14 cellular contexts compared by ENCODE assay signal in genomic region chr6:4781426-4781825, GRCh38. TPM values are rescaled to one million over a fixed set of nuclear protein-coding genes. Genes with fewer than 3 reads are reported as not detected.
DNase-seq lines count a peak whose midpoint lies in the region; ATAC-seq, FAIRE-seq and TF ChIP-seq lines count a peak whose summit lies in the region.
"Had no signal": no experiment of that assay in that cellular context is flagged by ENCODE, and none has a peak within 500 bp of the region (broad histone marks: within the 10 kb centered on the region; RNA-seq: fewer than 3 reads in every experiment).

No MANE protein-coding gene starts in this region.

- H3K4me2 ChIP-seq in Karpas-422 (ENCODE audit: low read depth, low read length, poor library complexity, severe bottlenecking) (no peak overlapping the region), HepG2 (ENCODE audit: low read depth, low read length) (no peak overlapping the region)

- H3K27me3 Mint-ChIP-seq in activated naive CD8-positive, alpha-beta T cell, result no peaks in the 10 kb centered on the region
- H3K27me3 Mint-ChIP-seq in activated naive CD8-positive, alpha-beta T cell treated with anti-CD3 and anti-CD28 coated beads, Interleukin-2, amount 50 U/mL, for 24 hours, result no peaks in the 10 kb centered on the region
- H3K27me3 Mint-ChIP-seq in chondrocyte (ENCODE audit: low read depth), result no peaks in the 10 kb centered on the region
- H3K27me3 Mint-ChIP-seq: T-cell had no signal

- no peak for DNase-seq in activated naive CD8-positive, alpha-beta T cell treated with anti-CD3 and anti-CD28 coated beads, Interleukin-2, amount 50 U/mL, for 24 hours
- DNase-seq in chondrocyte (ENCODE audit: low spot score) (no peak), Karpas-422 (no peak), HepG2 (ENCODE audit: low spot score) (no peak), caudate nucleus (lab: John Stamatoyannopoulos, UW) (no peak)
- DNase-seq: activated CD4-positive, alpha-beta T cell treated with anti-CD3 and anti-CD28 coated beads for 4 hours; effector CD8-positive, alpha-beta T cell; NCI-H1092 treated with DMSO at 0.1 percent for 48 hours; NCI-H345; T-cell had no signal

- H3K9ac ChIP-seq in Karpas-422 (ENCODE audit: low read length) (no peak overlapping the region), HepG2 (ENCODE audit: insufficient read depth, low read depth, low read length) (no peak overlapping the region)
- H3K9ac ChIP-seq: parathyroid adenoma had no signal

- H3K9me2 ChIP-seq in Karpas-422 (replicated peaks; ENCODE audit: insufficient read depth, low read length), result no peaks in the 10 kb centered on the region

- H3K4me3 ChIP-seq in Karpas-422 (ENCODE audit: low read length) (no peak overlapping the region), HepG2 (replicated peaks in 1 of 3; ENCODE audit: insufficient read depth in 1 of 3, low read depth in 2 of 3, low read length in 3 of 3) (no peak overlapping the region)

- no peak for ATAC-seq in activated naive CD8-positive, alpha-beta T cell treated with anti-CD3 and anti-CD28 coated beads, Interleukin-2, amount 50 U/mL, for 24 hours
- peak; percentile 43 for ATAC-seq in HG03432 (IDR thresholded peaks at IDR 0.05; ENCODE audit: unreplicated experiment)
- no peak for ATAC-seq in HepG2
- ATAC-seq in HG03095 (IDR thresholded peaks at IDR 0.05; ENCODE audit: unreplicated experiment), result no peak

- H3K4me1 Mint-ChIP-seq in activated naive CD8-positive, alpha-beta T cell (ENCODE audit: low read depth), result peaks cover 81% of the 10 kb centered on the region
- peaks cover 69% of the 10 kb centered on the region for H3K4me1 Mint-ChIP-seq in activated naive CD8-positive, alpha-beta T cell treated with anti-CD3 and anti-CD28 coated beads, Interleukin-2, amount 50 U/mL, for 24 hours
- H3K4me1 Mint-ChIP-seq in chondrocyte (ENCODE audit: low read depth), result peaks cover 55% of the 10 kb centered on the region

- H3K27ac Mint-ChIP-seq in activated naive CD8-positive, alpha-beta T cell, result no peak overlapping the region
- no peak overlapping the region for H3K27ac Mint-ChIP-seq in activated naive CD8-positive, alpha-beta T cell treated with anti-CD3 and anti-CD28 coated beads, Interleukin-2, amount 50 U/mL, for 24 hours
- peak overlapping the region; percentile 23 for H3K27ac Mint-ChIP-seq in chondrocyte (ENCODE audit: unreplicated experiment)
- H3K27ac Mint-ChIP-seq: T-cell had no signal

- 94% methylated on average over 4 of the region's 4 CpGs for WGBS in HepG2 (ENCODE audit: low lambda C conversion rate)

- H2AFZ ChIP-seq in Karpas-422 (ENCODE audit: low read length), result no peak overlapping the region
- no peak overlapping the region for H2AFZ ChIP-seq in HepG2 (ENCODE audit: low read length)
- H2AFZ ChIP-seq: parathyroid adenoma had no signal

- H3K36me3 ChIP-seq in Karpas-422 (ENCODE audit: insufficient read depth, low read length), result no peaks in the 10 kb centered on the region
- no peaks in the 10 kb centered on the region for H3K36me3 ChIP-seq in HepG2 (replicated peaks in 1 of 2; ENCODE audit: control insufficient read depth in 1 of 2, insufficient read depth in 2 of 2, low read length in 2 of 2)

- H4K20me1 ChIP-seq in Karpas-422 (ENCODE audit: insufficient read depth, low read depth, low read length) (peaks cover 15% of the 10 kb centered on the region; the same call in 1 of the 2 replicates), HepG2 (ENCODE audit: insufficient read depth, low read length) (peaks cover 4% of the 10 kb centered on the region)

- CTCF ChIA-PET in HepG2 (lab: Yijun Ruan, JAX; ENCODE audit: low intra/inter-chr PET ratio, low total read pairs), result no interaction called here

- H3K9me3 Mint-ChIP-seq in activated naive CD8-positive, alpha-beta T cell (ENCODE audit: low read depth), result peaks cover 13% of the 10 kb centered on the region
- H3K9me3 Mint-ChIP-seq in activated naive CD8-positive, alpha-beta T cell treated with anti-CD3 and anti-CD28 coated beads, Interleukin-2, amount 50 U/mL, for 24 hours, result peaks cover 16% of the 10 kb centered on the region
- peaks cover 19% of the 10 kb centered on the region for H3K9me3 Mint-ChIP-seq in chondrocyte (ENCODE audit: low read depth)

- POLR2A ChIA-PET in HepG2 (lab: Yijun Ruan, JAX), result no interaction called here

- TF ChIP-seq EP300 in HepG2 (IDR thresholded peaks at IDR 0.05; ENCODE audit: low read depth in 2 of 2, low read length in 2 of 2) (no peak), HepG2 (CRISPR knock-in tag; IDR thresholded peaks at IDR 0.05; ENCODE audit: borderline replicate concordance) (no peak)

- no peak overlapping the region for H3K27ac ChIP-seq in Karpas-422 (ENCODE audit: low read length)
- no peak overlapping the region for H3K27ac ChIP-seq in HepG2 (ENCODE audit: extremely low read length, insufficient read depth, low read length)
- H3K27ac ChIP-seq in caudate nucleus (ENCODE audit: low read depth, low read length), result no peak overlapping the region
- H3K27ac ChIP-seq: parathyroid adenoma had no signal

- H3K4me1 ChIP-seq in Karpas-422 (ENCODE audit: low read length) (peaks cover 10% of the 10 kb centered on the region), HepG2 (ENCODE audit: insufficient read depth, low read length) (peaks cover 45% of the 10 kb centered on the region)

- TF ChIP-seq POLR2A in HepG2 (IDR thresholded peaks at IDR 0.05; ENCODE audit: insufficient read depth in 1 of 2, low read depth in 2 of 2, low read length in 2 of 2), result no peak

- TF ChIP-seq CTCF in chondrocyte (IDR thresholded peaks at IDR 0.05) (no peak), HepG2 (CRISPR knock-in tag; IDR thresholded peaks at IDR 0.05) (no peak)

- 0 out of 2 replicates have a peak, but pooled peaks cover 5% of the 10 kb centered on the region for H3K9me3 ChIP-seq in Karpas-422 (ENCODE audit: low read length)
- H3K9me3 ChIP-seq in HepG2 (ENCODE audit: low read length), result peaks cover 15% of the 10 kb centered on the region

- no TSS peak for BruUV-seq in HepG2 (replicated peaks; lab: Mats Ljungman, UMichigan)

- intact Hi-C loops in HepG2 (cut with micrococcal nuclease; ENCODE audit: unreplicated experiment), result no loop called here

- in situ Hi-C loops in HepG2 (cut with HindIII; ENCODE audit: extremely low pct_ligation_motif_present, low pct_unique_long_range_greater_than_20kb), result no loop called here

- peaks cover 7% of the 10 kb centered on the region for H3K36me3 Mint-ChIP-seq in activated naive CD8-positive, alpha-beta T cell
- peaks cover 23% of the 10 kb centered on the region for H3K36me3 Mint-ChIP-seq in activated naive CD8-positive, alpha-beta T cell treated with anti-CD3 and anti-CD28 coated beads, Interleukin-2, amount 50 U/mL, for 24 hours (ENCODE audit: low read depth)
- peaks cover 8% of the 10 kb centered on the region for H3K36me3 Mint-ChIP-seq in chondrocyte (ENCODE audit: low read depth)

- H3K27me3 ChIP-seq in Karpas-422 (ENCODE audit: low read length) (peaks cover 10% of the 10 kb centered on the region), HepG2 (ENCODE audit: control insufficient read depth in 1 of 2, insufficient read depth in 2 of 2, low read length in 2 of 2) (no peaks in the 10 kb centered on the region; a peak in 1 of 5 replicates)

- no peak for FAIRE-seq in HepG2 (lab: Jason Lieb, UNC)

- H3K4me3 Mint-ChIP-seq in activated naive CD8-positive, alpha-beta T cell, result peak overlapping the region; percentile 17
- no peak overlapping the region for H3K4me3 Mint-ChIP-seq in activated naive CD8-positive, alpha-beta T cell treated with anti-CD3 and anti-CD28 coated beads, Interleukin-2, amount 50 U/mL, for 24 hours
- no peak overlapping the region for H3K4me3 Mint-ChIP-seq in chondrocyte (ENCODE audit: unreplicated experiment)

- H3K79me2 ChIP-seq in Karpas-422 (ENCODE audit: low read length) (peaks cover 7% of the 10 kb centered on the region; the same call in 1 of the 2 replicates), HepG2 (ENCODE audit: insufficient read depth, low read length) (peaks cover 90% of the 10 kb centered on the region)

- TF ChIP-seq RAD21 in HepG2 (CRISPR knock-in tag; IDR thresholded peaks at IDR 0.05), result no peak

TF ChIP-seq in HepG2, 621 proteins besides CTCF, POLR2A, EP300 and RAD21 (continues in another document):
- TF ChIP-seq NFRKB (IDR thresholded peaks at IDR 0.05) (no peak), BCL3 (CRISPR knock-in tag; IDR thresholded peaks at IDR 0.05) (no peak), FOXK2 (IDR thresholded peaks at IDR 0.05) (no peak)

RNA-seq across cellular contexts. Expression of gene CDYL, which starts 5.2 kb away (rescaled TPM):
- total RNA-seq in chondrocyte (40.7 to 63.7 TPM (median 60.9 TPM) in 3 replicates), HepG2 (2016; rRNA removed; fragmentation: Illumina TruSeq; extraction: Trizol) (52.8 and 105 TPM in 2 replicates)
- total RNA-seq in Karpas-422 (2014; rRNA removed; shearing (Covaris generic); ENCODE audit: low replicate concordance), result 4.2 and 16.4 TPM in 2 replicates
- total RNA-seq in HepG2 (2016; cell fraction: cytosol; rRNA removed; fragmentation: Illumina TruSeq; extraction: Trizol; ENCODE audit: low read depth), result 1,210 and 1,368 TPM in 2 replicates
- total RNA-seq in HepG2 (2016; cell fraction: insoluble cytoplasmic fraction; rRNA removed; fragmentation: Illumina TruSeq; extraction: Trizol), result 56.4 and 106 TPM in 2 replicates
- 414 and 455 TPM in 2 replicates for total RNA-seq in HepG2 (2016; cell fraction: membrane; rRNA removed; fragmentation: Illumina TruSeq; extraction: Trizol)
- total RNA-seq in HepG2 (2016; cell fraction: nucleus; rRNA removed; fragmentation: Illumina TruSeq; extraction: Trizol), result 38.9 and 41.7 TPM in 2 replicates
- polyA plus RNA-seq in HepG2 (2011; rRNA removed), result 22.8 and 23.6 TPM in 2 replicates
- 14.1 and 17.2 TPM in 2 replicates for polyA plus RNA-seq in HepG2 (2011; cell fraction: cytosol; rRNA removed)
- 16.4 and 18.2 TPM in 2 replicates for polyA plus RNA-seq in HepG2 (2011; cell fraction: nucleus; rRNA removed)
- 14.2 and 14.9 TPM in 2 replicates for polyA plus RNA-seq in HepG2 (2012)
- 3.8 and 5.1 TPM in 2 replicates for polyA plus RNA-seq in HepG2 (2016; cell fraction: cytosol; fragmentation: Illumina TruSeq; extraction: Trizol; ENCODE audit: low read depth)
- 16.2 and 19.7 TPM in 2 replicates for polyA plus RNA-seq in HepG2 (2016; cell fraction: insoluble cytoplasmic fraction; fragmentation: Illumina TruSeq; extraction: Trizol; ENCODE audit: low read depth)
- 9.3 and 9.9 TPM in 2 replicates for polyA plus RNA-seq in HepG2 (2016; cell fraction: membrane; fragmentation: Illumina TruSeq; extraction: Trizol; ENCODE audit: low read depth)
- 16.1 and 21.7 TPM in 2 replicates for polyA plus RNA-seq in HepG2 (2016; cell fraction: nucleus; fragmentation: Illumina TruSeq; extraction: Trizol; ENCODE audit: insufficient read depth, low read depth)
- polyA minus RNA-seq in HepG2 (2011; rRNA and poly(A)+ RNA removed; ENCODE audit: low replicate concordance), result 28.9 and 29.6 TPM in 2 replicates
- 59.2 and 78.5 TPM in 2 replicates for polyA minus RNA-seq in HepG2 (2011; cell fraction: cytosol; rRNA and poly(A)+ RNA removed)
- polyA minus RNA-seq in HepG2 (2011; cell fraction: nucleus; rRNA and poly(A)+ RNA removed), result 26.9 and 40.7 TPM in 2 replicates
